1 cellular context compared by ENCODE assay signal in the genomic region with DNA sequence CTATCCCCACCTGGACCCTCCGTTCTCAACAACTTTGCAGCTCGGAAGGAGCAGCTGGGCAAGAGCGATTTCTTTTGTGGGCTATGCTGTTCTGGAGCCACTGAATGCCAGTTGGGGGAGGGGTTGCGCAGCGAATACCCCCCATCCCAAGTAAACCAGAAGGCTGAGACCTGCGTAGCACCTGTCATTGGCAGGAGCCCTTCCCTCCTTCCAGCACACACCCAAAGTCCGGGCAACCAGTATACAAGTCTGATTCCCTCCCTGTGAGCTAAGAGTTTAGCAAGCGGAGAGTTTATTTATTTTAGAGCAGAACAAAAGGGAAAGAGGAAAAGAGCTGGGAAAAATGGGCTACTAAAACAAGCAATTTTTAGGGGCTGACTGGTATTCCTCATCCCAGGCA.
TF ChIP-seq lines count a peak whose summit lies in the region.

No MANE protein-coding gene starts in this region.

TF ChIP-seq in HepG2, 621 proteins besides CTCF, POLR2A, EP300 and RAD21:
- TF ChIP-seq CREB1 (IDR thresholded peaks at IDR 0.05): no peak
- no peak for TF ChIP-seq CREB1 (CRISPR knock-in tag; IDR thresholded peaks at IDR 0.05)
- no peak for TF ChIP-seq FOSL2 (CRISPR knock-in tag; IDR thresholded peaks at IDR 0.05)
- TF ChIP-seq FOXK2 (IDR thresholded peaks at IDR 0.05): no peak
- no peak for TF ChIP-seq ZNF317 (CRISPR knock-in tag; IDR thresholded peaks at IDR 0.05)
- TF ChIP-seq, protein P1, sequence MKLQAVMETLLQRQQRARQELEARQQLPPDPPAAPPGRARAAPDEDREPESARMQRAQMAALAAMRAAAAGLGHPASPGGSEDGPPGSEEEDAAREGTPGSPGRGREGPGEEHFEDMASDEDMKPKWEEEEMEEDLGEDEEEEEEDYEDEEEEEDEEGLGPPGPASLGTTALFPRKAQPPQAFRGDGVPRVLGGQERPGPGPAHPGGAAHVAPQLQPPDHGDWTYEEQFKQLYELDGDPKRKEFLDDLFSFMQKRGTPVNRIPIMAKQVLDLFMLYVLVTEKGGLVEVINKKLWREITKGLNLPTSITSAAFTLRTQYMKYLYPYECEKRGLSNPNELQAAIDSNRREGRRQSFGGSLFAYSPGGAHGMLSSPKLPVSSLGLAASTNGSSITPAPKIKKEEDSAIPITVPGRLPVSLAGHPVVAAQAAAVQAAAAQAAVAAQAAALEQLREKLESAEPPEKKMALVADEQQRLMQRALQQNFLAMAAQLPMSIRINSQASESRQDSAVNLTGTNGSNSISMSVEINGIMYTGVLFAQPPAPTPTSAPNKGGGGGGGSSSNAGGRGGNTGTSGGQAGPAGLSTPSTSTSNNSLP (IDR thresholded peaks at IDR 0.05; ENCODE audit: low read depth, low read length): no peak
- no peak for TF ChIP-seq MAFG (CRISPR knock-in tag; IDR thresholded peaks at IDR 0.05)
- TF ChIP-seq ZNF232 (CRISPR knock-in tag; IDR thresholded peaks at IDR 0.05; ENCODE audit: borderline replicate concordance): no peak
- TF ChIP-seq ZNF709 (CRISPR knock-in tag; IDR thresholded peaks at IDR 0.05): no peak
- no peak for TF ChIP-seq ZNF776 (CRISPR knock-in tag; IDR thresholded peaks at IDR 0.05)
- no peak for TF ChIP-seq ZNF879 (CRISPR knock-in tag; IDR thresholded peaks at IDR 0.05)
- TF ChIP-seq, protein P2, sequence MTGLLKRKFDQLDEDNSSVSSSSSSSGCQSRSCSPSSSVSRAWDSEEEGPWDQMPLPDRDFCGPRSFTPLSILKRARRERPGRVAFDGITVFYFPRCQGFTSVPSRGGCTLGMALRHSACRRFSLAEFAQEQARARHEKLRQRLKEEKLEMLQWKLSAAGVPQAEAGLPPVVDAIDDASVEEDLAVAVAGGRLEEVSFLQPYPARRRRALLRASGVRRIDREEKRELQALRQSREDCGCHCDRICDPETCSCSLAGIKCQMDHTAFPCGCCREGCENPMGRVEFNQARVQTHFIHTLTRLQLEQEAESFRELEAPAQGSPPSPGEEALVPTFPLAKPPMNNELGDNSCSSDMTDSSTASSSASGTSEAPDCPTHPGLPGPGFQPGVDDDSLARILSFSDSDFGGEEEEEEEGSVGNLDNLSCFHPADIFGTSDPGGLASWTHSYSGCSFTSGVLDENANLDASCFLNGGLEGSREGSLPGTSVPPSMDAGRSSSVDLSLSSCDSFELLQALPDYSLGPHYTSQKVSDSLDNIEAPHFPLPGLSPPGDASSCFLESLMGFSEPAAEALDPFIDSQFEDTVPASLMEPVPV (CRISPR knock-in tag; IDR thresholded peaks at IDR 0.05): no peak
- TF ChIP-seq CENPX (CRISPR knock-in tag; IDR thresholded peaks at IDR 0.05): no peak
- TF ChIP-seq, protein P3, sequence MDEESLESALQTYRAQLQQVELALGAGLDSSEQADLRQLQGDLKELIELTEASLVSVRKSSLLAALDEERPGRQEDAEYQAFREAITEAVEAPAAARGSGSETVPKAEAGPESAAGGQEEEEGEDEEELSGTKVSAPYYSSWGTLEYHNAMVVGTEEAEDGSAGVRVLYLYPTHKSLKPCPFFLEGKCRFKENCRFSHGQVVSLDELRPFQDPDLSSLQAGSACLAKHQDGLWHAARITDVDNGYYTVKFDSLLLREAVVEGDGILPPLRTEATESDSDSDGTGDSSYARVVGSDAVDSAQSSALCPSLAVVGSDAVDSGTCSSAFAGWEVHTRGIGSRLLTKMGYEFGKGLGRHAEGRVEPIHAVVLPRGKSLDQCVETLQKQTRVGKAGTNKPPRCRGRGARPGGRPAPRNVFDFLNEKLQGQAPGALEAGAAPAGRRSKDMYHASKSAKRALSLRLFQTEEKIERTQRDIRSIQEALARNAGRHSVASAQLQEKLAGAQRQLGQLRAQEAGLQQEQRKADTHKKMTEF (CRISPR knock-in tag; IDR thresholded peaks at IDR 0.05): no peak
- no peak for TF ChIP-seq RAD51 (IDR thresholded peaks at IDR 0.05; ENCODE audit: borderline replicate concordance)
- TF ChIP-seq ZNF260 (CRISPR knock-in tag; IDR thresholded peaks at IDR 0.05; ENCODE audit: borderline replicate concordance, low read depth): no peak
- TF ChIP-seq FOXP1 (IDR thresholded peaks at IDR 0.05): no peak
- TF ChIP-seq FOXP1 (CRISPR knock-in tag; IDR thresholded peaks at IDR 0.05): no peak
- no peak for TF ChIP-seq MIER2 (CRISPR knock-in tag; IDR thresholded peaks at IDR 0.05)
- TF ChIP-seq, protein P4, sequence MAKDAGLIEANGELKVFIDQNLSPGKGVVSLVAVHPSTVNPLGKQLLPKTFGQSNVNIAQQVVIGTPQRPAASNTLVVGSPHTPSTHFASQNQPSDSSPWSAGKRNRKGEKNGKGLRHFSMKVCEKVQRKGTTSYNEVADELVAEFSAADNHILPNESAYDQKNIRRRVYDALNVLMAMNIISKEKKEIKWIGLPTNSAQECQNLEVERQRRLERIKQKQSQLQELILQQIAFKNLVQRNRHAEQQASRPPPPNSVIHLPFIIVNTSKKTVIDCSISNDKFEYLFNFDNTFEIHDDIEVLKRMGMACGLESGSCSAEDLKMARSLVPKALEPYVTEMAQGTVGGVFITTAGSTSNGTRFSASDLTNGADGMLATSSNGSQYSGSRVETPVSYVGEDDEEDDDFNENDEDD (CRISPR knock-in tag; IDR thresholded peaks at IDR 0.05; ENCODE audit: borderline replicate concordance): no peak
